17 cellular contexts compared by ENCODE assay signal in the genomic region with DNA sequence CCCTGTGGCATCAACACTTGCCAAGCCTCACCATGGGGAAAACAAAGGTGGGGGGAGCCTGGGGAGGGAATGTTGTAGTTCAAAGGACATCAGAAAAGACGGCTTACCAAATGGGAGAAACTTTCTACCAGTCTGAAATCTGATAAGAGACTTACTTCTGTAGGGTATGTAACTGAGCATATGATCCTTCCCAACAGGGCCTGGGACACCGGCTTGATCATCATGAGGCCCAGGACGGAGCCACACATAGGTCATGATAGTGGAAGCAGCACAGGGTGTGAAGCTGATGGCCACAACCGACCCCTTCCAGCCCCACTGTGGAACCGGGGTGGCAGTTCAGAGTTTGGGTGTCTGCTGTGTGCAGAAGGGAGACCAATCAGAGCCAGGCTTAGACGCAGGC. TPM values are rescaled to one million over a fixed set of nuclear protein-coding genes. Genes with fewer than 3 reads are reported as not detected.
DNase-seq lines count a peak whose midpoint lies in the region; ATAC-seq, FAIRE-seq and TF ChIP-seq lines count a peak whose summit lies in the region.
"Had no signal": no experiment of that assay in that cellular context is flagged by ENCODE, and none has a peak within 500 bp of the region (broad histone marks: within the 10 kb centered on the region; RNA-seq: fewer than 3 reads in every experiment).

No MANE protein-coding gene starts in this region.

- H3K23ac ChIP-seq in H1 (ENCODE audit: insufficient read length) = no peak overlapping the region
- no peak overlapping the region for H3K23ac ChIP-seq in neuronal stem cell (ENCODE audit: low read depth, low read length, poor library complexity)

- no peak for ATAC-seq in stimulated activated naive CD8-positive, alpha-beta T cell treated with anti-CD3 and anti-CD28 coated beads, Interleukin-15, amount 100 ng/mL, for 72 hours
- no peak for ATAC-seq in HG03442 (IDR thresholded peaks at IDR 0.05; ENCODE audit: unreplicated experiment)
- ATAC-seq: effector memory CD8-positive, alpha-beta T cell had no signal

- H3K79me2 ChIP-seq in H1 (ENCODE audit: control insufficient read depth in 1 of 2, insufficient read depth in 2 of 2, low read length in 2 of 2) = peaks cover 3 to 42% of the 10 kb centered on the region in 2 experiments; a peak in 3 of 4 replicates

- TF ChIP-seq POLR2A in H1 (IDR thresholded peaks at IDR 0.05; ENCODE audit: control extremely low read depth in 1 of 2, low read depth in 2 of 2, low read length in 2 of 2) = no peak

- H4K8ac ChIP-seq in H1 (ENCODE audit: extremely low read depth, insufficient read depth, low read length) (no peak overlapping the region), neuronal stem cell (ENCODE audit: low read depth, low read length) (no peak overlapping the region)

- no peak for FAIRE-seq in H1 (lab: Jason Lieb, UNC)
- FAIRE-seq: GM18507, GM19239 had no signal

- no peak overlapping the region for H3K4me3 ChIP-seq in H1 (ENCODE audit: extremely low read depth in 1 of 4, insufficient read depth in 2 of 4, low read depth in 3 of 4, low read length in 4 of 4)
- H3K4me3 ChIP-seq in neuronal stem cell (ENCODE audit: low read length in 2 of 2) = no peak overlapping the region

- H4K91ac ChIP-seq in H1 (replicated peaks; ENCODE audit: insufficient read length, low read length) = no peak overlapping the region
- no peak overlapping the region for H4K91ac ChIP-seq in neuronal stem cell (ENCODE audit: low read depth, low read length, poor library complexity)

- DNase-seq in stimulated activated naive CD8-positive, alpha-beta T cell treated with anti-CD3 and anti-CD28 coated beads, Interleukin-15, amount 100 ng/mL, for 72 hours = no peak
- DNase-seq in H1 (ENCODE audit: low read depth in 1 of 2, low spot score in 2 of 2) (no peak), neuronal stem cell (ENCODE audit: low spot score) (no peak)
- DNase-seq in activated naive CD8-positive, alpha-beta T cell treated with anti-CD3 and anti-CD28 coated beads for 36 hours = no peak
- DNase-seq in stimulated activated CD8-positive, alpha-beta memory T cell treated with anti-CD3 and anti-CD28 coated beads, Interleukin-4, amount 100 ng/mL, for 48 hours = no peak
- no peak for DNase-seq in activated CD4-positive, alpha-beta T cell treated with anti-CD3 and anti-CD28 coated beads, Interleukin-2, amount 50 U/mL, for 4 hours
- DNase-seq: activated B cell treated with CpG ODN at 0.5 μM for 24 hours; activated gamma-delta T cell; effector memory CD8-positive, alpha-beta T cell; MM.1S; NCI-H2081; NCI-H526 treated with DMSO at 0.1 percent for 48 hours; T-helper 1 cell had no signal

- no peaks in the 10 kb centered on the region for H3K27me3 Mint-ChIP-seq in stimulated activated naive CD8-positive, alpha-beta T cell treated with anti-CD3 and anti-CD28 coated beads, Interleukin-15, Interleukin-2, amounts not matched to agents 100 ng/mL and 50 ng/mL, for 24 hours
- no peaks in the 10 kb centered on the region for H3K27me3 Mint-ChIP-seq in stimulated activated naive CD8-positive, alpha-beta T cell treated with anti-CD3 and anti-CD28 coated beads, Interleukin-15, amount 100 ng/mL, for 72 hours
- H3K27me3 Mint-ChIP-seq in activated naive CD8-positive, alpha-beta T cell treated with anti-CD3 and anti-CD28 coated beads for 36 hours = no peaks in the 10 kb centered on the region
- H3K27me3 Mint-ChIP-seq: activated B cell treated with CpG ODN at 0.5 μM for 24 hours; effector memory CD8-positive, alpha-beta T cell had no signal

- TF ChIP-seq CTCF in H1 (IDR thresholded peaks at IDR 0.05; ENCODE audit: control extremely low read depth in 1 of 3, insufficient read depth in 1 of 3, low read depth in 1 of 3, low read length in 3 of 3) = no peak

- H3K79me1 ChIP-seq in H1 (ENCODE audit: low read depth, low read length) = peaks cover 11% of the 10 kb centered on the region
- peaks cover 4% of the 10 kb centered on the region for H3K79me1 ChIP-seq in neuronal stem cell (ENCODE audit: low read depth, low read length)

- CTCF ChIA-PET in H1 (lab: Charles Lee; ENCODE audit: partially characterized antibody) = interaction anchor here (1.2 kb wide), 1 partner anchor 95 kb away, joined by 3 read pairs; no protein-coding TSS in a partner anchor

- H3K18ac ChIP-seq in H1 (ENCODE audit: extremely low read depth, low read length) (peak overlapping the region; percentile 24; the same call in 1 of the 2 replicates), neuronal stem cell (ENCODE audit: low read length) (peak overlapping the region; percentile 49)

- peak overlapping the region; percentile 21 for H3K27ac Mint-ChIP-seq in stimulated activated naive CD8-positive, alpha-beta T cell treated with anti-CD3 and anti-CD28 coated beads, Interleukin-15, Interleukin-2, amounts not matched to agents 100 ng/mL and 50 ng/mL, for 24 hours
- H3K27ac Mint-ChIP-seq in stimulated activated naive CD8-positive, alpha-beta T cell treated with anti-CD3 and anti-CD28 coated beads, Interleukin-15, amount 100 ng/mL, for 72 hours = no peak overlapping the region
- H3K27ac Mint-ChIP-seq in activated naive CD8-positive, alpha-beta T cell treated with anti-CD3 and anti-CD28 coated beads for 36 hours = no peak overlapping the region
- H3K27ac Mint-ChIP-seq: effector memory CD8-positive, alpha-beta T cell had no signal

- WGBS in H1 (ENCODE audit: extremely low coverage in 1 of 2, insufficient coverage in 1 of 2, insufficient read length in 1 of 2, insufficient replicate concordance in 2 of 2, low coverage in 1 of 2, low lambda C conversion rate in 2 of 2, missing lambda C conversion rate in 1 of 2), 2 experiments = 89% methylated on average over 6 of the region's 6 CpGs; no CpG with 5 or more reads in 1 of the 2 experiments
- no CpG with 5 or more reads among the region's 6 CpGs for WGBS in neuronal stem cell (ENCODE audit: extremely low coverage in 2 of 2, insufficient read length in 2 of 2, insufficient replicate concordance in 1 of 2), 2 donors

- no peak overlapping the region for H2BK12ac ChIP-seq in H1 (ENCODE audit: low read depth, low read length)
- no peak overlapping the region for H2BK12ac ChIP-seq in neuronal stem cell (ENCODE audit: low read length)

- H3K4me1 ChIP-seq in H1 (replicated peaks in 1 of 4; ENCODE audit: control insufficient read depth in 3 of 4, insufficient read depth in 4 of 4, low read length in 3 of 4) (peaks cover 4 to 13% (median 9%) of the 10 kb centered on the region in 4 experiments), neuronal stem cell (ENCODE audit: control insufficient read depth in 2 of 2, insufficient read depth in 1 of 2, low read depth in 1 of 2, low read length in 2 of 2) (peaks cover 3 to 16% of the 10 kb centered on the region in 2 donors)

- H3K56ac ChIP-seq in H1 (replicated peaks; ENCODE audit: insufficient read length, low read depth, low read length) = no peak overlapping the region

- no peak for TF ChIP-seq RAD21 in H1 (IDR thresholded peaks at IDR 0.05 in 1 of 2, conservative IDR thresholded peaks at IDR 0.05 in 1 of 2; ENCODE audit: low read depth in 2 of 2, low read length in 2 of 2)

- no peak overlapping the region for H3K27ac ChIP-seq in H1 (ENCODE audit: low read depth, low read length)
- H3K27ac ChIP-seq in neuronal stem cell (replicated peaks; ENCODE audit: low read length) = no peak overlapping the region

- H3K4ac ChIP-seq in H1 (replicated peaks; ENCODE audit: insufficient read length, low read depth, low read length) (no peak overlapping the region), neuronal stem cell (ENCODE audit: low read length) (no peak overlapping the region)

- no peak overlapping the region for H4K5ac ChIP-seq in H1 (ENCODE audit: insufficient read length, low read depth, low read length)

- H4K20me1 ChIP-seq in H1 (replicated peaks in 1 of 2; ENCODE audit: control insufficient read depth in 1 of 2, insufficient read depth in 2 of 2, low read length in 2 of 2) = peaks cover 2 to 6% of the 10 kb centered on the region in 2 experiments

- H3K36me3 ChIP-seq in H1 (ENCODE audit: control insufficient read depth in 2 of 4, insufficient read depth in 4 of 4, low read length in 3 of 4) = no peaks in the 10 kb centered on the region
- H3K36me3 ChIP-seq in neuronal stem cell (replicated peaks in 1 of 2; ENCODE audit: control insufficient read depth in 2 of 2, insufficient read depth in 2 of 2, low read length in 2 of 2) = peaks cover 3 to 4% of the 10 kb centered on the region in 2 donors

- H3K9me3 ChIP-seq in H1 (ENCODE audit: insufficient read depth in 2 of 2, low read depth in 1 of 2, low read length in 1 of 2) (no peaks in the 10 kb centered on the region), neuronal stem cell (replicated peaks in 1 of 2; ENCODE audit: control insufficient read depth in 2 of 2, insufficient read depth in 1 of 2, low read depth in 1 of 2, low read length in 2 of 2) (no peaks in the 10 kb centered on the region)

- no peak for TF ChIP-seq EP300 in H1 (IDR thresholded peaks at IDR 0.05; ENCODE audit: borderline replicate concordance in 1 of 2, low read depth in 2 of 2, low read length in 2 of 2)

- H2BK5ac ChIP-seq in H1 (ENCODE audit: low read depth, low read length) (0 out of 2 replicates have a peak overlapping the region, but pooled peaks have one; percentile 80), neuronal stem cell (ENCODE audit: low read length) (no peak overlapping the region)

- H3K9me3 Mint-ChIP-seq in stimulated activated naive CD8-positive, alpha-beta T cell treated with anti-CD3 and anti-CD28 coated beads, Interleukin-15, Interleukin-2, amounts not matched to agents 100 ng/mL and 50 ng/mL, for 24 hours = no peaks in the 10 kb centered on the region
- H3K9me3 Mint-ChIP-seq in stimulated activated naive CD8-positive, alpha-beta T cell treated with anti-CD3 and anti-CD28 coated beads, Interleukin-15, amount 100 ng/mL, for 72 hours = no peaks in the 10 kb centered on the region
- no peaks in the 10 kb centered on the region for H3K9me3 Mint-ChIP-seq in activated naive CD8-positive, alpha-beta T cell treated with anti-CD3 and anti-CD28 coated beads for 36 hours
- H3K9me3 Mint-ChIP-seq: activated B cell treated with CpG ODN at 0.5 μM for 24 hours; effector memory CD8-positive, alpha-beta T cell had no signal

- H2BK15ac ChIP-seq in H1 (ENCODE audit: low read length) (peak overlapping the region; percentile 46; the same call in 1 of the 2 replicates), neuronal stem cell (ENCODE audit: low read length) (no peak overlapping the region)

- peaks cover 11% of the 10 kb centered on the region for H3K36me3 Mint-ChIP-seq in stimulated activated naive CD8-positive, alpha-beta T cell treated with anti-CD3 and anti-CD28 coated beads, Interleukin-15, Interleukin-2, amounts not matched to agents 100 ng/mL and 50 ng/mL, for 24 hours (ENCODE audit: low read depth)
- peaks cover 8% of the 10 kb centered on the region for H3K36me3 Mint-ChIP-seq in activated naive CD8-positive, alpha-beta T cell treated with anti-CD3 and anti-CD28 coated beads for 36 hours

- H3K14ac ChIP-seq in H1 (ENCODE audit: insufficient read length) (no peak overlapping the region), neuronal stem cell (ENCODE audit: low read length) (peak overlapping the region; percentile 10)

- POLR2A ChIA-PET in H1 (lab: Charles Lee; ENCODE audit: partially characterized antibody) = no interaction called here

- H3K4me3 Mint-ChIP-seq in stimulated activated naive CD8-positive, alpha-beta T cell treated with anti-CD3 and anti-CD28 coated beads, Interleukin-15, Interleukin-2, amounts not matched to agents 100 ng/mL and 50 ng/mL, for 24 hours = no peak overlapping the region
- no peak overlapping the region for H3K4me3 Mint-ChIP-seq in stimulated activated naive CD8-positive, alpha-beta T cell treated with anti-CD3 and anti-CD28 coated beads, Interleukin-15, amount 100 ng/mL, for 72 hours
- no peak overlapping the region for H3K4me3 Mint-ChIP-seq in activated naive CD8-positive, alpha-beta T cell treated with anti-CD3 and anti-CD28 coated beads for 36 hours
- H3K4me3 Mint-ChIP-seq: effector memory CD8-positive, alpha-beta T cell had no signal

- H3K4me2 ChIP-seq in H1 (ENCODE audit: insufficient read depth in 1 of 2, low read depth in 2 of 2, low read length in 2 of 2) (0 out of 4 replicates have a peak overlapping the region, but pooled peaks of 1 of the 2 experiments have one; percentile 10), neuronal stem cell (ENCODE audit: insufficient read depth, low read length, poor library complexity, severe bottlenecking) (no peak overlapping the region)

- H2BK20ac ChIP-seq in H1 (ENCODE audit: low read length) = no peak overlapping the region

- H2AFZ ChIP-seq in H1 (ENCODE audit: low read length) (no peak overlapping the region), neuronal stem cell (ENCODE audit: low read length) (no peak overlapping the region)

- peaks cover 16% of the 10 kb centered on the region for H3K4me1 Mint-ChIP-seq in stimulated activated naive CD8-positive, alpha-beta T cell treated with anti-CD3 and anti-CD28 coated beads, Interleukin-15, Interleukin-2, amounts not matched to agents 100 ng/mL and 50 ng/mL, for 24 hours (ENCODE audit: low read depth)
- H3K4me1 Mint-ChIP-seq in stimulated activated naive CD8-positive, alpha-beta T cell treated with anti-CD3 and anti-CD28 coated beads, Interleukin-15, amount 100 ng/mL, for 72 hours = peaks cover 7% of the 10 kb centered on the region
- H3K4me1 Mint-ChIP-seq in activated naive CD8-positive, alpha-beta T cell treated with anti-CD3 and anti-CD28 coated beads for 36 hours = peaks cover 12% of the 10 kb centered on the region

- H3K27me3 ChIP-seq in H1 (replicated peaks in 1 of 4; ENCODE audit: control insufficient read depth in 3 of 4, extremely low read depth in 1 of 4, insufficient read depth in 3 of 4, low read length in 3 of 4) (no peaks in the 10 kb centered on the region), neuronal stem cell (ENCODE audit: control insufficient read depth in 3 of 3, insufficient read depth in 3 of 3, low read depth in 1 of 3, low read length in 3 of 3) (no peaks in the 10 kb centered on the region)

- H2AK5ac ChIP-seq in H1 (ENCODE audit: low read depth, low read length) = peak overlapping the region; percentile 70; the same call in 1 of the 2 replicates
- H2AK5ac ChIP-seq in neuronal stem cell (ENCODE audit: low read depth, low read length) = peak overlapping the region; percentile 2

- no peak overlapping the region for H2BK120ac ChIP-seq in H1 (replicated peaks; ENCODE audit: low read depth, low read length)
- no peak overlapping the region for H2BK120ac ChIP-seq in neuronal stem cell (ENCODE audit: low read depth, low read length)

- H3K23me2 ChIP-seq in H1 (ENCODE audit: low read depth, low read length) = no peaks in the 10 kb centered on the region

- H3K9ac ChIP-seq in H1 (replicated peaks in 1 of 4; ENCODE audit: extremely low read depth in 1 of 4, low read depth in 3 of 4, low read length in 3 of 4) (no peak overlapping the region), neuronal stem cell (ENCODE audit: low read depth, low read length, poor library complexity) (peak overlapping the region; percentile 38)

RNA-seq across cellular contexts. Expression of gene MICAL3, which starts 51.1 kb away (rescaled TPM):
- 39.2 and 41.8 TPM in 2 replicates for total RNA-seq in H1 (2021; fragmentation: NEBNext Ultra II Directional; extraction: Animal tissue kit (Norgen Biotek cat#: 25700))
- polyA plus RNA-seq in H1 (2011; rRNA removed) = 8.3 and 10.8 TPM in 2 replicates
- 10.7 TPM for polyA plus RNA-seq in H1 (2011; cell fraction: cytosol; rRNA removed)
- polyA plus RNA-seq in H1 (2011; cell fraction: nucleus; rRNA removed) = 32.8 TPM
- polyA plus RNA-seq in H1 (2012, experiment 1 of 2) = 18.4 to 26.8 TPM (median 20.0 TPM) in 4 replicates
- 5.5 TPM for polyA plus RNA-seq in H1 (2012, experiment 2 of 2)
- 13.1 TPM for polyA plus RNA-seq in H1 (2013, experiment 1 of 2)
- 13.3 TPM for polyA plus RNA-seq in H1 (2013, experiment 2 of 2)
- 31.2 and 33.7 TPM in 2 replicates for polyA minus RNA-seq in H1 (2011; rRNA and poly(A)+ RNA removed)
- polyA minus RNA-seq in H1 (2011; cell fraction: cytosol; rRNA and poly(A)+ RNA removed) = 13.2 TPM
- polyA minus RNA-seq in H1 (2011; cell fraction: nucleus; rRNA and poly(A)+ RNA removed) = 34.5 TPM
- polyA plus RNA-seq in neuronal stem cell (2013, experiment 1 of 2) = 9.6 TPM
- 9.0 TPM for polyA plus RNA-seq in neuronal stem cell (2013, experiment 2 of 2)
- 10 to 100 TPM; 36.6 to 41.3 TPM for total RNA-seq in activated naive CD8-positive, alpha-beta T cell treated with anti-CD3 and anti-CD28 coated beads for 36 hours
